21 cellular contexts compared by ENCODE assay signal in the genomic region with DNA sequence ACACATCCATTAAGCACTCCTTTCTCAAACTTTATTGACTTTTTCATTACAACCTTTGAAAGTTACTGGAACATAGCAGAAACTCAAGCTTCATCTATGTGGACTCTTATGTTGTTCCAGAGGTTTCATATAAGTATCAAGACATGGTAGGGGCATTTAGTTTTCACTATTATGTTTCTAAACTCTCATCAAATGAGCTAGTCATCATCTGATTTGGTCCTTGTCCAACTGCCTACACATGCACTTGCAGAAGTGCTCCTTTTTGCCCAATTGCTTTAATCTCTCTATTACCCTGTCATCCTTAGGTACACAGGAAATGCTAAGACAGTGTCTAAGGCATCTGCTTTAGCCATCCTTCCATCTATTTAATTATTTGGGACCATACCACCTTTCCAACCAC. TPM values are rescaled to one million over a fixed set of nuclear protein-coding genes. Genes with fewer than 3 reads are reported as not detected.
"Had no signal": no experiment of that assay in that cellular context is flagged by ENCODE, and none has a peak within 500 bp of the region (broad histone marks: within the 10 kb centered on the region; RNA-seq: fewer than 3 reads in every experiment).

No MANE protein-coding gene starts in this region.

- DNase-seq: activated CD4-positive, alpha-beta T cell treated with anti-CD3 and anti-CD28 coated beads for 1 hour; activated CD4-positive, alpha-beta T cell treated with anti-CD3 and anti-CD28 coated beads, Interleukin-2, amount 50 U/mL, for 1 hour; activated naive CD4-positive, alpha-beta T cell treated with Interleukin-2 at 50 U/mL for 16 hours; activated naive CD8-positive, alpha-beta T cell treated with anti-CD3 and anti-CD28 coated beads for 36 hours; activated T-cell treated with anti-CD3 and anti-CD28 coated beads, Interleukin-2, amount 50 U/mL, for 1 hour; cortex of kidney; endodermal cell; esophagus squamous epithelium; foreskin melanocyte; left ventricle myocardium superior; mammary epithelial cell; naive thymus-derived CD8-positive, alpha-beta T cell; stimulated activated CD4-positive, alpha-beta T cell treated with anti-CD3 and anti-CD28 coated beads, Interleukin-4, amount 100 ng/mL, for 24 hours; stimulated activated naive CD4-positive, alpha-beta T cell treated with Interleukin-2 at 50 U/mL for 16 hours; T-cell; thyroid gland had no signal

- H3K27ac ChIP-seq: cardiac muscle cell, esophagus squamous epithelium, hepatocyte, neural progenitor cell, thyroid gland had no signal

- H2AFZ ChIP-seq: hepatocyte, neural progenitor cell had no signal

- H3K36me3 ChIP-seq: cardiac muscle cell, esophagus squamous epithelium, neural progenitor cell, thyroid gland had no signal

- H3K9me3 ChIP-seq: esophagus squamous epithelium, thyroid gland had no signal

- H3K4me1 ChIP-seq: neural progenitor cell, thyroid gland had no signal

- H3K4me3 ChIP-seq: cardiac muscle cell, esophagus squamous epithelium, hepatocyte, neural progenitor cell, thyroid gland had no signal

- H3K79me2 ChIP-seq: hepatocyte had no signal

- H3K9ac ChIP-seq: neural progenitor cell had no signal

- H3K27me3 ChIP-seq: cardiac muscle cell, esophagus squamous epithelium, hepatocyte, neural progenitor cell, thyroid gland had no signal

- H3K4me2 ChIP-seq: hepatocyte, neural progenitor cell had no signal

- ATAC-seq: left ventricle myocardium superior; naive thymus-derived CD8-positive, alpha-beta T cell; T-cell had no signal

RNA-seq across cellular contexts. Expression of gene EPGN, which starts 42.2 kb away (rescaled TPM):
- total RNA-seq: activated naive CD8-positive, alpha-beta T cell treated with anti-CD3 and anti-CD28 coated beads for 36 hours; cardiac muscle cell; endodermal cell; posterior vena cava; subcutaneous adipose tissue; thyroid gland had no signal
- polyA plus RNA-seq: cardiac muscle cell had no signal
